In the genomic region with DNA sequence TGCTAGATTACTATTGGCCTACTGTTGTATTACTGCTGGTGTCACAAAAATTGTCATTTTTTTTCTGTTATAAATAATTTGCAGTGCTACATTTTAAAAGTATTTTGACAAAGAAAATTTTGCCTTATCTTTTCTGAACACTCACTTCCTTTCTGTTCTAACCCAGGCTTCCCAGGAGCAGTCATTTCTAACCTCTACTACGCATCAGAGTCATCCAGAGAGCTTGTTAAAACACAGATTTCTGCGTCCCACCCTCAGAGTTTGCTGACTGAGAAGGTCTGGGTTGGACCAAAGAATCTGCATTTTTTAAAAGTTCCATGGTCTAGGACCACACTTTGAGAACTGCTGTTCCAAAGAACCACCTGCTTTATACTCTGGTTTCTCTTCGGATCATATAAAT, we compare ENCODE assay signal across 1 cellular context.
TF ChIP-seq lines count a peak whose summit lies in the region.

No MANE protein-coding gene starts in this region.

TF ChIP-seq in GM23338, 12 proteins besides CTCF, POLR2A, EP300 and RAD21 (continued from another document):
- TF ChIP-seq, protein P1, sequence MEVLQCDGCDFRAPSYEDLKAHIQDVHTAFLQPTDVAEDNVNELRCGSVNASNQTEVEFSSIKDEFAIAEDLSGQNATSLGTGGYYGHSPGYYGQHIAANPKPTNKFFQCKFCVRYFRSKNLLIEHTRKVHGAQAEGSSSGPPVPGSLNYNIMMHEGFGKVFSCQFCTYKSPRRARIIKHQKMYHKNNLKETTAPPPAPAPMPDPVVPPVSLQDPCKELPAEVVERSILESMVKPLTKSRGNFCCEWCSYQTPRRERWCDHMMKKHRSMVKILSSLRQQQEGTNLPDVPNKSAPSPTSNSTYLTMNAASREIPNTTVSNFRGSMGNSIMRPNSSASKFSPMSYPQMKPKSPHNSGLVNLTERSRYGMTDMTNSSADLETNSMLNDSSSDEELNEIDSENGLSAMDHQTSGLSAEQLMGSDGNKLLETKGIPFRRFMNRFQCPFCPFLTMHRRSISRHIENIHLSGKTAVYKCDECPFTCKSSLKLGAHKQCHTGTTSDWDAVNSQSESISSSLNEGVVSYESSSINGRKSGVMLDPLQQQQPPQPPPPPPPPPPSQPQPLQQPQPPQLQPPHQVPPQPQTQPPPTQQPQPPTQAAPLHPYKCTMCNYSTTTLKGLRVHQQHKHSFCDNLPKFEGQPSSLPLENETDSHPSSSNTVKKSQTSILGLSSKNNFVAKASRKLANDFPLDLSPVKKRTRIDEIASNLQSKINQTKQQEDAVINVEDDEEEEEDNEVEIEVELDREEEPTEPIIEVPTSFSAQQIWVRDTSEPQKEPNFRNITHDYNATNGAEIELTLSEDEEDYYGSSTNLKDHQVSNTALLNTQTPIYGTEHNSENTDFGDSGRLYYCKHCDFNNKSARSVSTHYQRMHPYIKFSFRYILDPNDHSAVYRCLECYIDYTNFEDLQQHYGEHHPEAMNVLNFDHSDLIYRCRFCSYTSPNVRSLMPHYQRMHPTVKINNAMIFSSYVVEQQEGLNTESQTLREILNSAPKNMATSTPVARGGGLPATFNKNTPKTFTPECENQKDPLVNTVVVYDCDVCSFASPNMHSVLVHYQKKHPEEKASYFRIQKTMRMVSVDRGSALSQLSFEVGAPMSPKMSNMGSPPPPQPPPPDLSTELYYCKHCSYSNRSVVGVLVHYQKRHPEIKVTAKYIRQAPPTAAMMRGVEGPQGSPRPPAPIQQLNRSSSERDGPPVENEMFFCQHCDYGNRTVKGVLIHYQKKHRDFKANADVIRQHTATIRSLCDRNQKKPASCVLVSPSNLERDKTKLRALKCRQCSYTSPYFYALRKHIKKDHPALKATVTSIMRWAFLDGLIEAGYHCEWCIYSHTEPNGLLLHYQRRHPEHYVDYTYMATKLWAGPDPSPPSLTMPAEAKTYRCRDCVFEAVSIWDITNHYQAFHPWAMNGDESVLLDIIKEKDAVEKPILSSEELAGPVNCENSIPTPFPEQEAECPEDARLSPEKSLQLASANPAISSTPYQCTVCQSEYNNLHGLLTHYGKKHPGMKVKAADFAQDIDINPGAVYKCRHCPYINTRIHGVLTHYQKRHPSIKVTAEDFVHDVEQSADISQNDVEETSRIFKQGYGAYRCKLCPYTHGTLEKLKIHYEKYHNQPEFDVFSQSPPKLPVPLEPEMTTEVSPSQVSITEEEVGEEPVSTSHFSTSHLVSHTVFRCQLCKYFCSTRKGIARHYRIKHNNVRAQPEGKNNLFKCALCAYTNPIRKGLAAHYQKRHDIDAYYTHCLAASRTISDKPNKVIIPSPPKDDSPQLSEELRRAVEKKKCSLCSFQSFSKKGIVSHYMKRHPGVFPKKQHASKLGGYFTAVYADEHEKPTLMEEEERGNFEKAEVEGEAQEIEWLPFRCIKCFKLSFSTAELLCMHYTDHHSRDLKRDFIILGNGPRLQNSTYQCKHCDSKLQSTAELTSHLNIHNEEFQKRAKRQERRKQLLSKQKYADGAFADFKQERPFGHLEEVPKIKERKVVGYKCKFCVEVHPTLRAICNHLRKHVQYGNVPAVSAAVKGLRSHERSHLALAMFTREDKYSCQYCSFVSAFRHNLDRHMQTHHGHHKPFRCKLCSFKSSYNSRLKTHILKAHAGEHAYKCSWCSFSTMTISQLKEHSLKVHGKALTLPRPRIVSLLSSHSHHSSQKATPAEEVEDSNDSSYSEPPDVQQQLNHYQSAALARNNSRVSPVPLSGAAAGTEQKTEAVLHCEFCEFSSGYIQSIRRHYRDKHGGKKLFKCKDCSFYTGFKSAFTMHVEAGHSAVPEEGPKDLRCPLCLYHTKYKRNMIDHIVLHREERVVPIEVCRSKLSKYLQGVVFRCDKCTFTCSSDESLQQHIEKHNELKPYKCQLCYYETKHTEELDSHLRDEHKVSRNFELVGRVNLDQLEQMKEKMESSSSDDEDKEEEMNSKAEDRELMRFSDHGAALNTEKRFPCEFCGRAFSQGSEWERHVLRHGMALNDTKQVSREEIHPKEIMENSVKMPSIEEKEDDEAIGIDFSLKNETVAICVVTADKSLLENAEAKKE (CRISPR knock-in tag; IDR thresholded peaks at IDR 0.05), result no peak
- no peak for TF ChIP-seq POLR2AphosphoS5 (IDR thresholded peaks at IDR 0.05; ENCODE audit: low read depth)
- TF ChIP-seq, protein P2, sequence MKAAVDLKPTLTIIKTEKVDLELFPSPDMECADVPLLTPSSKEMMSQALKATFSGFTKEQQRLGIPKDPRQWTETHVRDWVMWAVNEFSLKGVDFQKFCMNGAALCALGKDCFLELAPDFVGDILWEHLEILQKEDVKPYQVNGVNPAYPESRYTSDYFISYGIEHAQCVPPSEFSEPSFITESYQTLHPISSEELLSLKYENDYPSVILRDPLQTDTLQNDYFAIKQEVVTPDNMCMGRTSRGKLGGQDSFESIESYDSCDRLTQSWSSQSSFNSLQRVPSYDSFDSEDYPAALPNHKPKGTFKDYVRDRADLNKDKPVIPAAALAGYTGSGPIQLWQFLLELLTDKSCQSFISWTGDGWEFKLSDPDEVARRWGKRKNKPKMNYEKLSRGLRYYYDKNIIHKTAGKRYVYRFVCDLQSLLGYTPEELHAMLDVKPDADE (IDR thresholded peaks at IDR 0.05), result no peak
